In genomic region chr7:71718563-71718962, GRCh38 we compare ENCODE assay signal across 13 cellular contexts.
A peak's percentile ranks its signal among the peaks of the same experiment; 100 is the strongest.
DNase-seq lines count a peak whose midpoint lies in the region; TF ChIP-seq lines count a peak whose summit lies in the region.
"Had no signal": no experiment of that assay in that cellular context is flagged by ENCODE, and none has a peak within 500 bp of the region (broad histone marks: within the 10 kb centered on the region; RNA-seq: fewer than 3 reads in every experiment).

No MANE protein-coding gene starts in this region.

- H3K4me1 Mint-ChIP-seq in endodermal cell (peaks cover 5% of the 10 kb centered on the region), type B pancreatic cell (ENCODE audit: unreplicated experiment) (peaks cover 4% of the 10 kb centered on the region)
- H3K4me1 Mint-ChIP-seq: CD4-positive, CD25-positive, alpha-beta regulatory T cell had no signal

- H3K36me3 ChIP-seq in endodermal cell (ENCODE audit: control insufficient read depth, insufficient read depth, low read length) (peaks cover 3% of the 10 kb centered on the region), suprapubic skin (no peaks in the 10 kb centered on the region)
- H3K36me3 ChIP-seq: BLaER1 treated with 17β-estradiol and CSF1 and Interleukin-3, amounts not matched to agents 10 nM and 100 nM had no signal

- H3K27ac ChIP-seq in VCaP (no peak overlapping the region), endodermal cell (ENCODE audit: low read depth, low read length) (no peak overlapping the region), coronary artery (no peak overlapping the region), suprapubic skin (no peak overlapping the region)
- H3K27ac ChIP-seq: BLaER1 treated with 17β-estradiol and CSF1 and Interleukin-3, amounts not matched to agents 10 nM and 100 nM had no signal

- TF ChIP-seq CTCF in VCaP (conservative IDR thresholded peaks at IDR 0.05) (0 out of 2 replicates have a peak, but pooled peaks have one; percentile 8), endodermal cell (conservative IDR thresholded peaks at IDR 0.05) (peak; percentile 42), type B pancreatic cell (conservative IDR thresholded peaks at IDR 0.05) (no peak), coronary artery (IDR thresholded peaks at IDR 0.05) (no peak), suprapubic skin (IDR thresholded peaks at IDR 0.05) (no peak)

- peaks cover 10% of the 10 kb centered on the region for H3K9me3 Mint-ChIP-seq in endodermal cell
- no peaks in the 10 kb centered on the region for H3K9me3 Mint-ChIP-seq in type B pancreatic cell

- H3K4me1 ChIP-seq in endodermal cell (ENCODE audit: control insufficient read depth, insufficient read depth, low read length) (no peaks in the 10 kb centered on the region), suprapubic skin (no peaks in the 10 kb centered on the region)
- H3K4me1 ChIP-seq: BLaER1 treated with 17β-estradiol and CSF1 and Interleukin-3, amounts not matched to agents 10 nM and 100 nM had no signal

- H3K36me3 Mint-ChIP-seq in endodermal cell (ENCODE audit: low read depth) (peaks cover 14% of the 10 kb centered on the region), type B pancreatic cell (no peaks in the 10 kb centered on the region)
- H3K36me3 Mint-ChIP-seq: CD4-positive, CD25-positive, alpha-beta regulatory T cell had no signal

- 90 to 91% methylated on average over 6 of the region's 6 CpGs for WGBS in endodermal cell (ENCODE audit: insufficient coverage in 1 of 2, insufficient read length in 1 of 2), 2 experiments
- WGBS in suprapubic skin, result 62% methylated on average over 6 of the region's 6 CpGs

- H3K4me3 Mint-ChIP-seq in endodermal cell (no peak overlapping the region), type B pancreatic cell (no peak overlapping the region)
- H3K4me3 Mint-ChIP-seq: CD4-positive, CD25-positive, alpha-beta regulatory T cell had no signal

- no peak for TF ChIP-seq EP300 in suprapubic skin (IDR thresholded peaks at IDR 0.05)

- H3K9me3 ChIP-seq in endodermal cell (ENCODE audit: control insufficient read depth, low read length) (peaks cover 22% of the 10 kb centered on the region), suprapubic skin (no peaks in the 10 kb centered on the region)

- H3K27ac Mint-ChIP-seq in endodermal cell (no peak overlapping the region), type B pancreatic cell (peak overlapping the region; percentile 15)
- H3K27ac Mint-ChIP-seq: CD4-positive, CD25-positive, alpha-beta regulatory T cell had no signal

- H3K9ac ChIP-seq in endodermal cell (ENCODE audit: extremely low read depth, low read length, poor library complexity, severe bottlenecking), result no peak overlapping the region
- H3K9ac ChIP-seq: BLaER1 treated with 17β-estradiol and CSF1 and Interleukin-3, amounts not matched to agents 10 nM and 100 nM had no signal

- H3K27me3 ChIP-seq in endodermal cell (ENCODE audit: control insufficient read depth, insufficient read depth, low read length, poor library complexity, severe bottlenecking) (peaks cover 27% of the 10 kb centered on the region), suprapubic skin (peaks cover 2% of the 10 kb centered on the region)
- H3K27me3 ChIP-seq: BLaER1 treated with 17β-estradiol and CSF1 and Interleukin-3, amounts not matched to agents 10 nM and 100 nM had no signal

- H3K27me3 Mint-ChIP-seq in endodermal cell (ENCODE audit: insufficient read depth) (peaks cover 44% of the 10 kb centered on the region), type B pancreatic cell (peaks cover 6% of the 10 kb centered on the region)
- H3K27me3 Mint-ChIP-seq: CD4-positive, CD25-positive, alpha-beta regulatory T cell had no signal

- TF ChIP-seq POLR2A in suprapubic skin (IDR thresholded peaks at IDR 0.05), result no peak

- peak; percentile 64 for DNase-seq in endodermal cell
- DNase-seq in myocyte (ENCODE audit: low read depth), result peak; percentile 65
- DNase-seq in type B pancreatic cell (ENCODE audit: extremely low spot score, unreplicated experiment), result no peak
- DNase-seq in kidney glomerular epithelial cell (lab: John Stamatoyannopoulos, UW), result no peak
- DNase-seq in SIG-M5 (lab: John Stamatoyannopoulos, UW), result no peak
- no peak for DNase-seq in coronary artery (ENCODE audit: low spot score)
- no peak for DNase-seq in suprapubic skin (ENCODE audit: low spot score in 2 of 2)
- DNase-seq: ACHN; CD4-positive, CD25-positive, alpha-beta regulatory T cell; DMS53; H7 had no signal

- H3K4me3 ChIP-seq in endodermal cell (ENCODE audit: low read length), result no peak overlapping the region
- no peak overlapping the region for H3K4me3 ChIP-seq in coronary artery
- H3K4me3 ChIP-seq in suprapubic skin, result no peak overlapping the region
- H3K4me3 ChIP-seq: BLaER1 treated with 17β-estradiol and CSF1 and Interleukin-3, amounts not matched to agents 10 nM and 100 nM had no signal

Comparison
In these comparisons a context has a peak if more than half of its experiments do, and no peak if none do; other contexts are left out.
1. CTCF ChIP-seq: peak in VCaP (single experiment) and endodermal cell (single experiment); none in type B pancreatic cell (single experiment), coronary artery (single experiment) and suprapubic skin (0 of 2).
2. DNase-seq: peak in endodermal cell (single experiment) and myocyte (single experiment); none in type B pancreatic cell (single experiment), kidney glomerular epithelial cell (single experiment), SIG-M5 (single experiment), coronary artery (single experiment) and suprapubic skin (0 of 2).